Comparison of ENCODE assay signal across 9 cellular contexts in genomic region chr1:44212355-44213221, GRCh38. TPM values are rescaled to one million over a fixed set of nuclear protein-coding genes. Genes with fewer than 3 reads are reported as not detected.
DNase-seq lines count a peak whose midpoint lies in the region; ATAC-seq, FAIRE-seq and TF ChIP-seq lines count a peak whose summit lies in the region.
"Had no signal": no experiment of that assay in that cellular context is flagged by ENCODE, and none has a peak within 500 bp of the region (broad histone marks: within the 10 kb centered on the region; RNA-seq: fewer than 3 reads in every experiment).

No MANE protein-coding gene starts in this region.

- peak overlapping the region; percentile 93 for H3K27ac Mint-ChIP-seq in activated CD4-positive, alpha-beta T cell treated with anti-CD3 and anti-CD28 coated beads for 36 hours
- peak overlapping the region; percentile 86 for H3K27ac Mint-ChIP-seq in activated naive CD4-positive, alpha-beta T cell treated with anti-CD3 and anti-CD28 coated beads for 36 hours

- H3K27me3 Mint-ChIP-seq in activated CD4-positive, alpha-beta T cell treated with anti-CD3 and anti-CD28 coated beads for 36 hours, result no peaks in the 10 kb centered on the region
- H3K27me3 Mint-ChIP-seq in activated naive CD4-positive, alpha-beta T cell treated with anti-CD3 and anti-CD28 coated beads for 36 hours (ENCODE audit: low read depth), result no peaks in the 10 kb centered on the region

- TF ChIP-seq POLR2A in H54 (IDR thresholded peaks at IDR 0.05; ENCODE audit: low read depth, low read length) (no peak), GM18505 (IDR thresholded peaks at IDR 0.05; ENCODE audit: borderline replicate concordance, extremely low read depth, insufficient read depth, insufficient read length) (no peak)

- H3K4me3 ChIP-seq in kidney (ENCODE audit: low read length in 2 of 2), result peak overlapping the region; percentile 93 to 96

- FAIRE-seq in kidney (lab: Jason Lieb, UNC) (no peak), H54 (lab: Jason Lieb, UNC) (no peak)
- FAIRE-seq: G401.6 had no signal

- peaks cover 33% of the 10 kb centered on the region for H3K4me1 Mint-ChIP-seq in activated CD4-positive, alpha-beta T cell treated with anti-CD3 and anti-CD28 coated beads for 36 hours
- peaks cover 27% of the 10 kb centered on the region for H3K4me1 Mint-ChIP-seq in activated naive CD4-positive, alpha-beta T cell treated with anti-CD3 and anti-CD28 coated beads for 36 hours (ENCODE audit: low read depth)

- H3K9me3 ChIP-seq in kidney (ENCODE audit: control insufficient read depth in 1 of 2, low read length in 2 of 2), result no peaks in the 10 kb centered on the region

- peaks cover 6% of the 10 kb centered on the region for H3K36me3 Mint-ChIP-seq in activated CD4-positive, alpha-beta T cell treated with anti-CD3 and anti-CD28 coated beads for 36 hours (ENCODE audit: low read depth)
- H3K36me3 Mint-ChIP-seq in activated naive CD4-positive, alpha-beta T cell treated with anti-CD3 and anti-CD28 coated beads for 36 hours (ENCODE audit: low read depth), result peaks cover 3% of the 10 kb centered on the region

- peak; percentile 69 for DNase-seq in activated CD4-positive, alpha-beta T cell treated with anti-CD3 and anti-CD28 coated beads for 36 hours
- DNase-seq in activated CD4-positive, alpha-beta T cell treated with anti-CD3 and anti-CD28 coated beads for 1 hour, result no peak
- peak; percentile 65 for DNase-seq in activated naive CD4-positive, alpha-beta T cell treated with anti-CD3 and anti-CD28 coated beads for 36 hours
- DNase-seq in kidney (no peak), H54 (ENCODE audit: insufficient read length, low spot score) (no peak), islet precursor cell (no peak)
- peak; percentile 30 for DNase-seq in stimulated activated naive CD8-positive, alpha-beta T cell treated with anti-CD3 and anti-CD28 coated beads, Interleukin-15, Interleukin-2, amounts not matched to agents 100 U/mL and 50 U/mL, for 24 hours

- POLR2A ChIA-PET in activated CD4-positive, alpha-beta T cell treated with anti-CD3 and anti-CD28 coated beads for 36 hours (lab: Charles Lee), result interaction anchor here (0.6 to 1.2 kb wide), 3 partner anchors 11 to 562 kb away, joined by 3 to 5 read pairs (median 4); no protein-coding TSS in a partner anchor

- no peak for TF ChIP-seq CTCF in kidney (IDR thresholded peaks at IDR 0.05; ENCODE audit: borderline replicate concordance, extremely low read depth, insufficient read depth)

- H3K4me1 ChIP-seq in kidney (ENCODE audit: control insufficient read depth in 1 of 2, insufficient read depth in 1 of 2, low read depth in 1 of 2, low read length in 2 of 2), result peaks cover 14 to 17% of the 10 kb centered on the region in 2 donors

- peak overlapping the region; percentile 26 to 92 for H3K9ac ChIP-seq in kidney (ENCODE audit: low read length in 2 of 2)

- H3K4me3 Mint-ChIP-seq in activated CD4-positive, alpha-beta T cell treated with anti-CD3 and anti-CD28 coated beads for 36 hours, result peak overlapping the region; percentile 94
- H3K4me3 Mint-ChIP-seq in activated naive CD4-positive, alpha-beta T cell treated with anti-CD3 and anti-CD28 coated beads for 36 hours, result peak overlapping the region; percentile 87

- H3K9me3 Mint-ChIP-seq in activated CD4-positive, alpha-beta T cell treated with anti-CD3 and anti-CD28 coated beads for 36 hours (ENCODE audit: low read depth), result no peaks in the 10 kb centered on the region
- no peaks in the 10 kb centered on the region for H3K9me3 Mint-ChIP-seq in activated naive CD4-positive, alpha-beta T cell treated with anti-CD3 and anti-CD28 coated beads for 36 hours

- H3K27ac ChIP-seq in kidney (ENCODE audit: low read depth in 2 of 2, low read length in 2 of 2), result peak overlapping the region in 1 of 2 donors; percentile 59

- peaks cover 0 to 20% of the 10 kb centered on the region in 2 donors for H3K36me3 ChIP-seq in kidney (ENCODE audit: control insufficient read depth in 1 of 2, insufficient read depth in 2 of 2, low read length in 2 of 2)

- intact Hi-C loops in activated CD4-positive, alpha-beta T cell treated with anti-CD3 and anti-CD28 coated beads for 36 hours (cut with DNase I, micrococcal nuclease), result loop anchor here (1.0 to 10.0 kb wide), 11 partner anchors 143 to 1446 kb away; partner anchors contain the start of genes ARMH1 (in 1 of the 2), B4GALT2 (in 1 of the 2), C1orf50 (in 1 of the 2) and CFAP57 (in 1 of the 2)
- intact Hi-C loops in activated naive CD4-positive, alpha-beta T cell treated with anti-CD3 and anti-CD28 coated beads for 36 hours (cut with micrococcal nuclease), result loop anchor here (1.0 to 5.0 kb wide), 4 partner anchors 42 to 505 kb away; partner anchors contain the start of genes RNF220 and ST3GAL3
- intact Hi-C loops in kidney (cut with DNase I), result no loop called here

- peak; percentile 58 for ATAC-seq in activated CD4-positive, alpha-beta T cell treated with anti-CD3 and anti-CD28 coated beads for 36 hours
- ATAC-seq in stimulated activated naive CD8-positive, alpha-beta T cell treated with anti-CD3 and anti-CD28 coated beads, Interleukin-15, Interleukin-2, amounts not matched to agents 100 U/mL and 50 U/mL, for 24 hours, result peak; percentile 41
- ATAC-seq in GM18505 (IDR thresholded peaks at IDR 0.05; ENCODE audit: unreplicated experiment), result no peak

- CTCF ChIA-PET in activated CD4-positive, alpha-beta T cell treated with anti-CD3 and anti-CD28 coated beads for 36 hours (lab: Charles Lee), result interaction anchor here (0.7 to 1.8 kb wide), 9 partner anchors 13 to 1554 kb away, joined by 3 to 6 read pairs (median 3); partner anchors contain the start of gene PPIH
- CTCF ChIA-PET in activated naive CD4-positive, alpha-beta T cell treated with anti-CD3 and anti-CD28 coated beads for 36 hours (lab: Charles Lee), result interaction anchor here (0.6 to 1.1 kb wide), 6 partner anchors 26 to 441 kb away, joined by 3 to 4 read pairs (median 3); no protein-coding TSS in a partner anchor

RNA-seq across cellular contexts. Expression of gene DMAP1, which starts 0.7 kb away (rescaled TPM):
- total RNA-seq in activated CD4-positive, alpha-beta T cell treated with anti-CD3 and anti-CD28 coated beads for 36 hours, result 10 to 100 TPM; 30.2 to 34.8 TPM
- total RNA-seq in activated naive CD4-positive, alpha-beta T cell treated with anti-CD3 and anti-CD28 coated beads for 36 hours, result 10 to 100 TPM; 35.3 to 41.0 TPM
- 43.0 TPM for total RNA-seq in kidney
- 62.0 TPM for polyA plus RNA-seq in kidney (ENCODE audit: insufficient read depth, low read depth, low replicate concordance)

Comparison
In these comparisons a context has a peak if more than half of its experiments do, and no peak if none do; other contexts are left out.
1. DNase-seq: peak in activated CD4-positive, alpha-beta T cell treated with anti-CD3 and anti-CD28 coated beads for 36 hours (single experiment), activated naive CD4-positive, alpha-beta T cell treated with anti-CD3 and anti-CD28 coated beads for 36 hours (single experiment) and stimulated activated naive CD8-positive, alpha-beta T cell treated with anti-CD3 and anti-CD28 coated beads, Interleukin-15, Interleukin-2, amounts not matched to agents 100 U/mL and 50 U/mL, for 24 hours (single experiment); none in activated CD4-positive, alpha-beta T cell treated with anti-CD3 and anti-CD28 coated beads for 1 hour (single experiment), kidney (single experiment), H54 (single experiment) and islet precursor cell (single experiment).